In the genomic region with DNA sequence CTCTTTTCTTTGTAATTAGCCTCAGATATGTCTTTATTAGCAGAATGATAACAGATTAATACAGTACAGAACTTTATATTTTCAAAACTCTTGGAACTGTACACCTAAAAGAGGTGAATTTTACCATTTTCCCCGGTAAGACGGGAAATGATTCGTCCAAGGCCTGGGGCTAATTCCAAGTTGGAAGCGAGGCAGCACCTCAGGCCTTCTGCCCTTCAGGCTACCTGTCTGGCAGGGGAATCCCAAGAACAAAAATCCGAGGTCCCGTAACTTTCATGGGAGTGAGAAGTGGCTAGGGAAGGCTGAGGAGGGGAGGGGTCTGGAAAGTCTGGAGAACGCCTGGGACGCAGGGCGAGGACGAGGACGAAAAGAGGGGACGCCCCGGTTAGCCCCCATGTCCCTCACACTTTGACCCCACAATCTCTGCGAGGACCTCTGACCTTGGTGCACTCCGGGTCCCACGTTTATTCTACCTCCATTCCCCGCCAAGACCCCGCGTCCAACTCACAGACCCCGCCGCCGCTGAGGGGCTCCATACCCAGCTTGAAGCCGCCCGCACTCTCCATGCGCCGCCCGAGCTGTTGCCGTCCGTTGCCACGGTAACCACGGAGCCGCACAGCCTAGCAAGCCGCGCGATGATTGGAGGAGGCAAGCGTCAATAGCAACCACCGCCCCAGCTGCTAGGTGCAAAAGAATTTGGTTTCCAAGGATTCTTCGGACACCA, we compare ENCODE assay signal across 9 cellular contexts. TPM values are rescaled to one million over a fixed set of nuclear protein-coding genes. Genes with fewer than 3 reads are reported as not detected.
DNase-seq lines count a peak whose midpoint lies in the region; ATAC-seq and TF ChIP-seq lines count a peak whose summit lies in the region.
"Had no signal": no experiment of that assay in that cellular context is flagged by ENCODE, and none has a peak within 500 bp of the region (broad histone marks: within the 10 kb centered on the region; RNA-seq: fewer than 3 reads in every experiment).

A gene (minus strand): TSS at position 601 of the 724 bp plus-strand sequence. CDS start 43,827 bp downstream, outside the sequence.

- H3K9ac ChIP-seq in neuronal stem cell (ENCODE audit: low read depth, low read length, poor library complexity): no peak within 1 kb of the TSS

- intact Hi-C loops in Panc1 (cut with micrococcal nuclease; ENCODE audit: unreplicated experiment): no loop called here

- no peak within 1 kb of the TSS for H2BK5ac ChIP-seq in neuronal stem cell (ENCODE audit: low read length)

- no peak within 1 kb of the TSS for H2AK5ac ChIP-seq in neuronal stem cell (ENCODE audit: low read depth, low read length)

- no peak within 1 kb of the TSS for H4K8ac ChIP-seq in neuronal stem cell (ENCODE audit: low read depth, low read length)

- peak within 1 kb of the TSS; percentile 90 for H2AFZ ChIP-seq in neuronal stem cell (ENCODE audit: low read length)

- no peak within 1 kb of the TSS for H3K27ac ChIP-seq in Panc1 (ENCODE audit: low read length)
- no peak within 1 kb of the TSS for H3K27ac ChIP-seq in neuronal stem cell (replicated peaks; ENCODE audit: low read length)

- no CpG with 5 or more reads among the region's 38 CpGs for WGBS in neuronal stem cell (ENCODE audit: extremely low coverage in 2 of 2, insufficient read length in 2 of 2, insufficient replicate concordance in 1 of 2), 2 donors

- no peaks in the 10 kb centered on the region for H3K79me1 ChIP-seq in neuronal stem cell (ENCODE audit: low read depth, low read length)

- H3K36me3 ChIP-seq in Panc1 (ENCODE audit: control insufficient read depth, insufficient read depth, low read length) (no peaks in the 10 kb centered on the region), neuronal stem cell (replicated peaks in 1 of 2; ENCODE audit: control insufficient read depth in 2 of 2, insufficient read depth in 2 of 2, low read length in 2 of 2) (no peaks in the 10 kb centered on the region)

- H3K27me3 ChIP-seq in Panc1 (ENCODE audit: control insufficient read depth, insufficient read depth, low read length) (no peaks in the 10 kb centered on the region), neuronal stem cell (ENCODE audit: control insufficient read depth in 3 of 3, insufficient read depth in 3 of 3, low read depth in 1 of 3, low read length in 3 of 3) (no peaks in the 10 kb centered on the region)

- no peak within 1 kb of the TSS for H3K23ac ChIP-seq in neuronal stem cell (ENCODE audit: low read depth, low read length, poor library complexity)

- H3K9me3 ChIP-seq in Panc1 (ENCODE audit: control insufficient read depth, insufficient read depth, low read depth, low read length) (0 out of 2 replicates have a peak, but pooled peaks cover 8% of the 10 kb centered on the region), neuronal stem cell (replicated peaks in 1 of 2; ENCODE audit: control insufficient read depth in 2 of 2, insufficient read depth in 1 of 2, low read depth in 1 of 2, low read length in 2 of 2) (peaks cover 3 to 10% of the 10 kb centered on the region in 2 donors)

- in situ Hi-C loops in Panc1 (cut with HindIII; ENCODE audit: low pct_unique_long_range_greater_than_20kb, low sequenced_read_pairs): no loop called here

- ATAC-seq in Panc1 (peak; percentile 83), GM21447 (IDR thresholded peaks at IDR 0.05; ENCODE audit: unreplicated experiment) (no peak)

- H3K18ac ChIP-seq in neuronal stem cell (ENCODE audit: low read length): peak within 1 kb of the TSS; percentile 84

- no peak within 1 kb of the TSS for H2BK15ac ChIP-seq in neuronal stem cell (ENCODE audit: low read length)

- H3K4ac ChIP-seq in neuronal stem cell (ENCODE audit: low read length): no peak within 1 kb of the TSS

- no peak within 1 kb of the TSS for H4K91ac ChIP-seq in neuronal stem cell (ENCODE audit: low read depth, low read length, poor library complexity)

- POLR2A ChIA-PET in Panc1 (lab: Charles Lee): no interaction called here

- no TSS peak for BruUV-seq in Panc1 (replicated peaks; lab: Mats Ljungman, UMichigan)

- peak within 1 kb of the TSS; percentile 33 to 42 for H3K4me3 ChIP-seq in Panc1 (ENCODE audit: low read depth in 2 of 2, low read length in 2 of 2)
- H3K4me3 ChIP-seq in neuronal stem cell (ENCODE audit: low read length in 2 of 2): peak within 1 kb of the TSS; percentile 62 to 82

- H3K4me2 ChIP-seq in neuronal stem cell (ENCODE audit: insufficient read depth, low read length, poor library complexity, severe bottlenecking): peak within 1 kb of the TSS; percentile 59

- H3K4me1 ChIP-seq in Panc1 (ENCODE audit: control insufficient read depth, insufficient read depth, low read length) (no peaks in the 10 kb centered on the region), neuronal stem cell (ENCODE audit: control insufficient read depth in 2 of 2, insufficient read depth in 1 of 2, low read depth in 1 of 2, low read length in 2 of 2) (peaks cover 3 to 4% of the 10 kb centered on the region in 2 donors)

- CTCF ChIA-PET in Panc1 (lab: Charles Lee): no interaction called here

- no peak for TF ChIP-seq CTCF in Panc1 (IDR thresholded peaks at IDR 0.05)

- peak; percentile 3 to 8 for DNase-seq in stimulated activated CD4-positive, alpha-beta T cell treated with anti-CD3 and anti-CD28 coated beads, Interleukin-12 subunit alpha, Interleukin-12 subunit beta, amount 100 ng/mL, for 24 hours (ENCODE audit: low read depth in 2 of 2)
- no peak for DNase-seq in stimulated activated CD4-positive, alpha-beta T cell treated with anti-CD3 and anti-CD28 coated beads, Interleukin-4, amount 100 ng/mL, for 24 hours
- DNase-seq in Panc1 (ENCODE audit: low read depth, low spot score): no peak
- peak; percentile 7 for DNase-seq in fibroblast of gingiva (ENCODE audit: low read depth)
- peak; percentile 88 for DNase-seq in neuronal stem cell (ENCODE audit: low spot score)
- no peak for DNase-seq in LoVo (ENCODE audit: low spot score)
- DNase-seq in NOMO-1 treated with DMSO at 0.1 percent for 48 hours (lab: John Stamatoyannopoulos, UW; ENCODE audit: unreplicated experiment): no peak

- H2BK12ac ChIP-seq in neuronal stem cell (ENCODE audit: low read length): no peak within 1 kb of the TSS

- no peak within 1 kb of the TSS for H3K14ac ChIP-seq in neuronal stem cell (ENCODE audit: low read length)

- H2BK120ac ChIP-seq in neuronal stem cell (ENCODE audit: low read depth, low read length): no peak within 1 kb of the TSS

RNA-seq across cellular contexts. Expression of the gene that starts here (rescaled TPM):
- total RNA-seq in Panc1 (2021; ENCODE audit: unreplicated experiment): 0.80 TPM
- polyA plus RNA-seq in Panc1 (2012; ENCODE audit: insufficient read length): 0.78 TPM
- polyA plus RNA-seq in neuronal stem cell (2013, experiment 1 of 2): 2.7 TPM
- 2.8 TPM for polyA plus RNA-seq in neuronal stem cell (2013, experiment 2 of 2)
- total RNA-seq: activated CD8-positive, alpha-beta memory T cell treated with anti-CD3 and anti-CD28 coated beads for 36 hours had no signal

Comparison
In these comparisons a context has a peak if more than half of its experiments do, and no peak if none do; other contexts are left out.
1. DNase-seq: peak in stimulated activated CD4-positive, alpha-beta T cell treated with anti-CD3 and anti-CD28 coated beads, Interleukin-12 subunit alpha, Interleukin-12 subunit beta, amount 100 ng/mL, for 24 hours (2 of 2), fibroblast of gingiva (single experiment) and neuronal stem cell (single experiment); none in stimulated activated CD4-positive, alpha-beta T cell treated with anti-CD3 and anti-CD28 coated beads, Interleukin-4, amount 100 ng/mL, for 24 hours (single experiment), Panc1 (single experiment), LoVo (single experiment) and NOMO-1 treated with DMSO at 0.1 percent for 48 hours (single experiment).
2. Peak in ATAC-seq and H3K4me3 ChIP-seq in Panc1; RNA of the gene not detected or under 1 TPM.